Comparison of ENCODE assay signal across 9 cellular contexts in genomic region chr13:22801402-22802003, GRCh38.
DNase-seq lines count a peak whose midpoint lies in the region; ATAC-seq and TF ChIP-seq lines count a peak whose summit lies in the region.
"Had no signal": no experiment of that assay in that cellular context is flagged by ENCODE, and none has a peak within 500 bp of the region (broad histone marks: within the 10 kb centered on the region; RNA-seq: fewer than 3 reads in every experiment).

No MANE protein-coding gene starts in this region.

- no peak for ATAC-seq in left ventricle myocardium superior
- ATAC-seq in gastroesophageal sphincter: peak; percentile 34
- no peak for ATAC-seq in HG03095 (IDR thresholded peaks at IDR 0.05; ENCODE audit: unreplicated experiment)
- ATAC-seq in HG02759 (IDR thresholded peaks at IDR 0.05; ENCODE audit: unreplicated experiment): no peak
- ATAC-seq in HG02678 (IDR thresholded peaks at IDR 0.05; ENCODE audit: unreplicated experiment): no peak

- no peak overlapping the region for H3K4me3 ChIP-seq in cardiac muscle cell
- H3K4me3 ChIP-seq in gastroesophageal sphincter: no peak overlapping the region
- no peak overlapping the region for H3K4me3 ChIP-seq in tibial nerve

- intact Hi-C loops in left ventricle myocardium superior (cut with micrococcal nuclease): loop anchor here (10.0 kb wide), 1 partner anchor 223 kb away; no protein-coding TSS in a partner anchor

- no peaks in the 10 kb centered on the region for H3K4me1 ChIP-seq in cardiac muscle cell (ENCODE audit: low read depth)
- H3K4me1 ChIP-seq in gastroesophageal sphincter: no peaks in the 10 kb centered on the region
- no peaks in the 10 kb centered on the region for H3K4me1 ChIP-seq in tibial nerve

- peak; percentile 16 for TF ChIP-seq CTCF in cardiac muscle cell (IDR thresholded peaks at IDR 0.05; ENCODE audit: low read depth, low read length)
- peak in 3 of 4 experiments; percentile 44 to 50 (median 44) for TF ChIP-seq CTCF in gastroesophageal sphincter (IDR thresholded peaks at IDR 0.05)
- TF ChIP-seq CTCF in tibial nerve (IDR thresholded peaks at IDR 0.05): peak in 4 of 5 experiments; percentile 6 to 46 (median 18)

- TF ChIP-seq EP300 in gastroesophageal sphincter (IDR thresholded peaks at IDR 0.05) (no peak), tibial nerve (IDR thresholded peaks at IDR 0.05) (no peak)

- TF ChIP-seq POLR2A in gastroesophageal sphincter (IDR thresholded peaks at IDR 0.05) (no peak), tibial nerve (IDR thresholded peaks at IDR 0.05) (no peak)

- H3K36me3 ChIP-seq in cardiac muscle cell: no peaks in the 10 kb centered on the region
- no peaks in the 10 kb centered on the region for H3K36me3 ChIP-seq in gastroesophageal sphincter
- no peaks in the 10 kb centered on the region for H3K36me3 ChIP-seq in tibial nerve

- 19 to 28% methylated on average over 3 of the region's 3 CpGs for WGBS in gastroesophageal sphincter (ENCODE audit: low coverage in 1 of 2), 2 donors
- 29 to 32% methylated on average over 3 of the region's 3 CpGs for WGBS in tibial nerve, 2 donors

- DNase-seq in cardiac muscle cell (ENCODE audit: low read depth in 1 of 2, low spot score in 1 of 2) (peak in 1 of 2 donors; percentile 38), left ventricle myocardium superior (no peak), RKO (ENCODE audit: low spot score) (peak; percentile 7), tibial nerve (ENCODE audit: low spot score in 2 of 2) (no peak)
- DNase-seq: CD4-positive, CD25-positive, alpha-beta regulatory T cell had no signal

- H3K27me3 ChIP-seq in cardiac muscle cell: no peaks in the 10 kb centered on the region
- H3K27me3 ChIP-seq in gastroesophageal sphincter: peaks cover 13% of the 10 kb centered on the region
- H3K27me3 ChIP-seq in tibial nerve: no peaks in the 10 kb centered on the region

- H3K27ac ChIP-seq in cardiac muscle cell (no peak overlapping the region), gastroesophageal sphincter (no peak overlapping the region), tibial nerve (no peak overlapping the region)

- H3K9me3 ChIP-seq in cardiac muscle cell (ENCODE audit: low read depth) (no peaks in the 10 kb centered on the region), gastroesophageal sphincter (no peaks in the 10 kb centered on the region), tibial nerve (no peaks in the 10 kb centered on the region)
